In the genomic region with DNA sequence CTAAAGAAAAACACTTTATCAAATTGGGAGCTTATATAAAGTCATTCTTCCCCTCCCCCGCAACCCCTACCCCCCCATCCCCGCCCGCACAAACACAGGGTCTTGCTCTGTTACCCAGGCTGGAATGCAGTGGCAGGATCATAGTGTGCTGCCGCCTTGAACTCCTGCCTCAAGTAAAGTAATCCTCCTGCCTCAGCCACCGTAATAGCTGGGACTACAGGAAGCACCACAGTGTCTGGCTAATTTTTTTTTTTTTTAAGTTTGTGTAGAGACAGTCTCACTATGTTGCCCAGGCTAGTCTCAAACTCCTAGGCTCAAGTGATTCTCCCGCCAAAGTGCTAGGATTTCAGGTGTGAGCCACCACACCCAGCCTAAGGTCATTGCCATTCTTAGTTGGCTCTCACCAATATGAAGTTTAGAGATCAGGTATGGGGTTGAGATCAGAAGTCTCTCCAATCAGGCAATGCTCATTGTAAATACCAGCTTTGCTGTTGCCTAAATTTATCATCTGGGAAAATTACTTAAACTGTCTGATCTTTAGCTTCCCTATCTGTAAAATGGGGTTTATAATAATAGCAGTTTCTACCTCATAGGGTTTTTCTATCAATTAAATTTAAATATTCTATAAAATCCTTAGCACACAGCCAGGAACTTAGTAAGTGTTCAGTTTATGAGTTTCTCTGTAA, we compare ENCODE assay signal across 14 cellular contexts.
DNase-seq lines count a peak whose midpoint lies in the region; ATAC-seq, FAIRE-seq and TF ChIP-seq lines count a peak whose summit lies in the region.
"Had no signal": no experiment of that assay in that cellular context is flagged by ENCODE, and none has a peak within 500 bp of the region (broad histone marks: within the 10 kb centered on the region; RNA-seq: fewer than 3 reads in every experiment).

No MANE protein-coding gene starts in this region.

- peaks cover 77% of the 10 kb centered on the region for H3K79me2 ChIP-seq in keratinocyte (ENCODE audit: control insufficient read depth, insufficient read depth, low read length)
- H3K79me2 ChIP-seq: parathyroid adenoma had no signal

- peak; percentile 49 for FAIRE-seq in keratinocyte (lab: Jason Lieb, UNC)
- FAIRE-seq: bronchial epithelial cell, HTR-8/SVneo had no signal

- no peak for TF ChIP-seq POLR2A in erythroblast (IDR thresholded peaks at IDR 0.05; ENCODE audit: low read length)

- no peaks in the 10 kb centered on the region for H3K27me3 Mint-ChIP-seq in activated naive CD4-positive, alpha-beta T cell treated with anti-CD3 and anti-CD28 coated beads, Interleukin-2, amount 10 ng/mL, durations not matched to agents 7 days and 5 days
- H3K27me3 Mint-ChIP-seq in WTC11 (ENCODE audit: low read depth), result no peaks in the 10 kb centered on the region

- peak overlapping the region; percentile 34 for H3K4me3 Mint-ChIP-seq in activated naive CD4-positive, alpha-beta T cell treated with anti-CD3 and anti-CD28 coated beads, Interleukin-2, amount 10 ng/mL, durations not matched to agents 7 days and 5 days
- no peak overlapping the region for H3K4me3 Mint-ChIP-seq in WTC11

- ATAC-seq in WTC11, result peak; percentile 59
- ATAC-seq in HG03095 (IDR thresholded peaks at IDR 0.05; ENCODE audit: unreplicated experiment), result no peak

- no peak overlapping the region for H3K4me3 ChIP-seq in keratinocyte (ENCODE audit: control insufficient read depth in 2 of 3, extremely low read depth in 1 of 3, insufficient read depth in 2 of 3, low read depth in 1 of 3, low read length in 3 of 3)
- H3K4me3 ChIP-seq in subcutaneous abdominal adipose tissue (ENCODE audit: low read depth in 1 of 5, low read length in 5 of 5), result no peak overlapping the region
- no peak overlapping the region for H3K4me3 ChIP-seq in coronary artery
- H3K4me3 ChIP-seq: testis had no signal

- no peaks in the 10 kb centered on the region for H3K27me3 ChIP-seq in keratinocyte (ENCODE audit: control insufficient read depth, extremely low read depth, insufficient read depth, low read length)
- no peaks in the 10 kb centered on the region for H3K27me3 ChIP-seq in subcutaneous abdominal adipose tissue (ENCODE audit: control insufficient read depth in 5 of 5, insufficient read depth in 4 of 5, low read length in 5 of 5)
- H3K27me3 ChIP-seq: BE2C, testis had no signal

- H4K20me1 ChIP-seq in keratinocyte (ENCODE audit: control insufficient read depth, extremely low read depth, insufficient read depth, low read length), result peaks cover 4% of the 10 kb centered on the region

- no peaks in the 10 kb centered on the region for H3K9me3 ChIP-seq in keratinocyte (ENCODE audit: control insufficient read depth, low read depth, low read length)
- H3K9me3 ChIP-seq in subcutaneous abdominal adipose tissue (ENCODE audit: control insufficient read depth in 5 of 5, low read length in 5 of 5), result no peaks in the 10 kb centered on the region
- H3K9me3 ChIP-seq: BE2C, testis had no signal

- dilution Hi-C loops in keratinocyte (cut with MboI; ENCODE audit: extremely low pct_ligation_motif_present, low sequenced_read_pairs), result no loop called here

- no peak for DNase-seq in activated naive CD4-positive, alpha-beta T cell treated with anti-CD3 and anti-CD28 coated beads, Interleukin-2, amount 10 ng/mL, durations not matched to agents 7 days and 5 days
- DNase-seq in activated naive CD4-positive, alpha-beta T cell treated with anti-CD3 and anti-CD28 coated beads, Interleukin-2, amount 50 U/mL, for 16 hours, result no peak
- DNase-seq in WTC11 (ENCODE audit: low spot score), result no peak
- DNase-seq in keratinocyte (ENCODE audit: low read depth, low spot score), result no peak
- DNase-seq in erythroblast (lab: John Stamatoyannopoulos, UW), result no peak
- DNase-seq in coronary artery (ENCODE audit: low spot score), result no peak
- DNase-seq: BE2C, NCI-H187 treated with DMSO at 0.1 percent for 48 hours, testis had no signal

- H3K4me1 ChIP-seq in keratinocyte (ENCODE audit: control insufficient read depth, extremely low read depth, insufficient read depth, low read length) (peaks cover 22% of the 10 kb centered on the region), subcutaneous abdominal adipose tissue (ENCODE audit: control insufficient read depth in 5 of 5, insufficient read depth in 5 of 5, low read length in 5 of 5) (peaks cover 0 to 40% (median 20%) of the 10 kb centered on the region in 5 donors)
- H3K4me1 ChIP-seq: BE2C, parathyroid adenoma, testis had no signal

- H2AFZ ChIP-seq in keratinocyte (ENCODE audit: control insufficient read depth, low read length), result no peak overlapping the region
- H2AFZ ChIP-seq: parathyroid adenoma had no signal

- peaks cover 17 to 35% of the 10 kb centered on the region in 2 experiments for H3K36me3 ChIP-seq in keratinocyte (ENCODE audit: control insufficient read depth in 2 of 2, extremely low read depth in 1 of 2, insufficient read depth in 2 of 2, low read length in 2 of 2)
- peaks cover 10 to 40% (median 23%) of the 10 kb centered on the region in 5 donors for H3K36me3 ChIP-seq in subcutaneous abdominal adipose tissue (ENCODE audit: control insufficient read depth in 5 of 5, insufficient read depth in 5 of 5, low read length in 5 of 5)
- H3K36me3 ChIP-seq: BE2C had no signal

- no peaks in the 10 kb centered on the region for H3K9me3 Mint-ChIP-seq in activated naive CD4-positive, alpha-beta T cell treated with anti-CD3 and anti-CD28 coated beads, Interleukin-2, amount 10 ng/mL, durations not matched to agents 7 days and 5 days
- H3K9me3 Mint-ChIP-seq in WTC11, result no peaks in the 10 kb centered on the region

- peaks cover 95% of the 10 kb centered on the region for H3K4me1 Mint-ChIP-seq in activated naive CD4-positive, alpha-beta T cell treated with anti-CD3 and anti-CD28 coated beads, Interleukin-2, amount 10 ng/mL, durations not matched to agents 7 days and 5 days
- H3K4me1 Mint-ChIP-seq in WTC11, result peaks cover 63% of the 10 kb centered on the region

- no peak for TF ChIP-seq CTCF in WTC11 (IDR thresholded peaks at IDR 0.05)
- no peak for TF ChIP-seq CTCF in keratinocyte (optimal IDR thresholded peaks at IDR 0.05 in 1 of 3, IDR thresholded peaks at IDR 0.05 in 1 of 3, conservative IDR thresholded peaks at IDR 0.05 in 1 of 3; ENCODE audit: extremely low read depth in 1 of 3, insufficient read depth in 2 of 3, low read length in 3 of 3)
- TF ChIP-seq CTCF in coronary artery (IDR thresholded peaks at IDR 0.05), result no peak

- CTCF ChIA-PET in activated naive CD4-positive, alpha-beta T cell treated with anti-CD3 and anti-CD28 coated beads, Interleukin-2, amount 10 ng/mL, durations not matched to agents 7 days and 5 days (lab: Charles Lee), result interaction anchor here (0.9 to 1.4 kb wide), 3 partner anchors 13 to 26 kb away, joined by 3 read pairs; no protein-coding TSS in a partner anchor
- CTCF ChIA-PET in WTC11 (lab: Charles Lee), result interaction anchor here (0.9 to 1.9 kb wide), 2 partner anchors 27 to 654 kb away, joined by 3 to 6 read pairs; no protein-coding TSS in a partner anchor

- H3K36me3 Mint-ChIP-seq in activated naive CD4-positive, alpha-beta T cell treated with anti-CD3 and anti-CD28 coated beads, Interleukin-2, amount 10 ng/mL, durations not matched to agents 7 days and 5 days, result peaks cover 66% of the 10 kb centered on the region
- peaks cover 29% of the 10 kb centered on the region for H3K36me3 Mint-ChIP-seq in WTC11

- POLR2A ChIA-PET in WTC11 (lab: Charles Lee), result interaction anchor here (0.7 kb wide), 1 partner anchor 865 kb away, joined by 4 read pairs; no protein-coding TSS in a partner anchor

- H3K9me1 ChIP-seq in keratinocyte (ENCODE audit: control insufficient read depth, extremely low read depth, insufficient read depth, low read length), result peaks cover 3% of the 10 kb centered on the region

- H3K9ac ChIP-seq in keratinocyte (ENCODE audit: control insufficient read depth, extremely low read depth, insufficient read depth, low read length) (no peak overlapping the region), subcutaneous abdominal adipose tissue (ENCODE audit: low read length in 5 of 5) (no peak overlapping the region)
- H3K9ac ChIP-seq: parathyroid adenoma had no signal

- no peak overlapping the region for H3K4me2 ChIP-seq in keratinocyte (ENCODE audit: control insufficient read depth, extremely low read depth, insufficient read depth, low read depth, low read length)

- H3K27ac Mint-ChIP-seq in activated naive CD4-positive, alpha-beta T cell treated with anti-CD3 and anti-CD28 coated beads, Interleukin-2, amount 10 ng/mL, durations not matched to agents 7 days and 5 days, result peak overlapping the region; percentile 90
- H3K27ac Mint-ChIP-seq in WTC11, result no peak overlapping the region

- H3K27ac ChIP-seq in keratinocyte (ENCODE audit: control insufficient read depth, insufficient read depth, low read length) (no peak overlapping the region), subcutaneous abdominal adipose tissue (ENCODE audit: low read depth, low read length) (peak overlapping the region; percentile 61), coronary artery (peak overlapping the region in 1 of 2 donors; percentile 34)
- H3K27ac ChIP-seq: parathyroid adenoma, testis had no signal

TF ChIP-seq in WTC11, 78 proteins besides CTCF, POLR2A, EP300 and RAD21:
- TF ChIP-seq, protein P1, sequence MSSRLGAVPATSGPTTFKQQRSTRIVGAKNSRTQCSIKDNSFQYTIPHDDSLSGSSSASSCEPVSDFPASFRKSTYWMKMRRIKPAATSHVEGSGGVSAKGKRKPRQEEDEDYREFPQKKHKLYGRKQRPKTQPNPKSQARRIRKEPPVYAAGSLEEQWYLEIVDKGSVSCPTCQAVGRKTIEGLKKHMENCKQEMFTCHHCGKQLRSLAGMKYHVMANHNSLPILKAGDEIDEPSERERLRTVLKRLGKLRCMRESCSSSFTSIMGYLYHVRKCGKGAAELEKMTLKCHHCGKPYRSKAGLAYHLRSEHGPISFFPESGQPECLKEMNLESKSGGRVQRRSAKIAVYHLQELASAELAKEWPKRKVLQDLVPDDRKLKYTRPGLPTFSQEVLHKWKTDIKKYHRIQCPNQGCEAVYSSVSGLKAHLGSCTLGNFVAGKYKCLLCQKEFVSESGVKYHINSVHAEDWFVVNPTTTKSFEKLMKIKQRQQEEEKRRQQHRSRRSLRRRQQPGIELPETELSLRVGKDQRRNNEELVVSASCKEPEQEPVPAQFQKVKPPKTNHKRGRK (CRISPR knock-in tag; IDR thresholded peaks at IDR 0.05; ENCODE audit: borderline replicate concordance), result no peak
- TF ChIP-seq OVOL2 (CRISPR knock-in tag; IDR thresholded peaks at IDR 0.05; ENCODE audit: borderline replicate concordance) (no peak), TP53 (CRISPR knock-in tag; IDR thresholded peaks at IDR 0.05) (no peak), NFATC4 (CRISPR knock-in tag; IDR thresholded peaks at IDR 0.05) (no peak), CREM (CRISPR knock-in tag; IDR thresholded peaks at IDR 0.05) (no peak)
